9 cellular contexts compared by ENCODE assay signal in genomic region chr11:34345012-34345804, GRCh38. TPM values are rescaled to one million over a fixed set of nuclear protein-coding genes. Genes with fewer than 3 reads are reported as not detected.
DNase-seq lines count a peak whose midpoint lies in the region; ATAC-seq and TF ChIP-seq lines count a peak whose summit lies in the region.
"Had no signal": no experiment of that assay in that cellular context is flagged by ENCODE, and none has a peak within 500 bp of the region (broad histone marks: within the 10 kb centered on the region; RNA-seq: fewer than 3 reads in every experiment).

No MANE protein-coding gene starts in this region.

- H3K4me1 Mint-ChIP-seq in activated naive CD8-positive, alpha-beta T cell treated with anti-CD3 and anti-CD28 coated beads, Interleukin-2, amount 50 U/mL, for 24 hours: peaks cover 2% of the 10 kb centered on the region

- H3K9me3 ChIP-seq in skeletal muscle satellite cell (replicated peaks; ENCODE audit: low read length): no peaks in the 10 kb centered on the region

- H3K9me3 Mint-ChIP-seq in activated naive CD8-positive, alpha-beta T cell treated with anti-CD3 and anti-CD28 coated beads, Interleukin-2, amount 50 U/mL, for 24 hours: no peaks in the 10 kb centered on the region
- H3K9me3 Mint-ChIP-seq: natural killer cell had no signal

- TF ChIP-seq CTCF in coronary artery (IDR thresholded peaks at IDR 0.05): no peak

- H3K4me3 ChIP-seq in coronary artery (no peak overlapping the region), skeletal muscle satellite cell (ENCODE audit: low read length) (peak overlapping the region; percentile 13)

- H3K27me3 ChIP-seq in skeletal muscle satellite cell (ENCODE audit: control insufficient read depth, insufficient read depth, low read length): no peaks in the 10 kb centered on the region

- DNase-seq in NCI-H1092 (lab: John Stamatoyannopoulos, UW) (peak; percentile 72), coronary artery (ENCODE audit: low spot score) (no peak), Kasumi-1 (lab: John Stamatoyannopoulos, UW) (no peak)
- no peak for DNase-seq in stimulated activated CD8-positive, alpha-beta memory T cell treated with anti-CD3 and anti-CD28 coated beads, Interleukin-4, amount 100 ng/mL, for 48 hours
- DNase-seq in activated naive CD8-positive, alpha-beta T cell treated with anti-CD3 and anti-CD28 coated beads, Interleukin-2, amount 50 U/mL, for 24 hours: no peak
- DNase-seq: natural killer cell had no signal

- no peaks in the 10 kb centered on the region for H3K36me3 ChIP-seq in skeletal muscle satellite cell (ENCODE audit: insufficient read depth, low read length)

- H3K27ac Mint-ChIP-seq in activated naive CD8-positive, alpha-beta T cell treated with anti-CD3 and anti-CD28 coated beads, Interleukin-2, amount 50 U/mL, for 24 hours: no peak overlapping the region
- H3K27ac Mint-ChIP-seq: natural killer cell had no signal

- peak; percentile 81 for ATAC-seq in GM18907 (IDR thresholded peaks at IDR 0.05; ENCODE audit: unreplicated experiment)
- no peak for ATAC-seq in activated naive CD8-positive, alpha-beta T cell treated with anti-CD3 and anti-CD28 coated beads, Interleukin-2, amount 50 U/mL, for 24 hours
- no peak for ATAC-seq in activated CD4-positive, CD25-positive, alpha-beta regulatory T cell treated with anti-CD3 and anti-CD28 coated beads, Interleukin-2, amount 50 U/mL, for 24 hours

- H3K9ac ChIP-seq in skeletal muscle satellite cell (ENCODE audit: low read depth, low read length): peak overlapping the region; percentile 64

- no peaks in the 10 kb centered on the region for H3K36me3 Mint-ChIP-seq in activated naive CD8-positive, alpha-beta T cell treated with anti-CD3 and anti-CD28 coated beads, Interleukin-2, amount 50 U/mL, for 24 hours (ENCODE audit: low read depth)
- H3K36me3 Mint-ChIP-seq: natural killer cell had no signal

- peaks cover 49% of the 10 kb centered on the region for H3K4me1 ChIP-seq in skeletal muscle satellite cell (ENCODE audit: control insufficient read depth, insufficient read depth, low read length)

- H3K4me2 ChIP-seq in skeletal muscle satellite cell (ENCODE audit: low read length): peak overlapping the region; percentile 65

- H3K4me3 Mint-ChIP-seq in activated naive CD8-positive, alpha-beta T cell treated with anti-CD3 and anti-CD28 coated beads, Interleukin-2, amount 50 U/mL, for 24 hours: no peak overlapping the region
- H3K4me3 Mint-ChIP-seq: natural killer cell had no signal

- H3K27me3 Mint-ChIP-seq in activated naive CD8-positive, alpha-beta T cell treated with anti-CD3 and anti-CD28 coated beads, Interleukin-2, amount 50 U/mL, for 24 hours: peaks cover 2% of the 10 kb centered on the region

- peak overlapping the region; percentile 79 to 88 for H3K27ac ChIP-seq in coronary artery

RNA-seq across cellular contexts. Expression of gene ABTB2, which starts 12.6 kb away (rescaled TPM):
- 0.51 and 2.0 TPM in 2 replicates for total RNA-seq in skeletal muscle satellite cell (2012; rRNA removed)
